Comparison of ENCODE assay signal across 8 cellular contexts in genomic region chr9:129414377-129415021, GRCh38.
DNase-seq lines count a peak whose midpoint lies in the region; ATAC-seq, FAIRE-seq and TF ChIP-seq lines count a peak whose summit lies in the region.

No MANE protein-coding gene starts in this region.

- H3K4me3 Mint-ChIP-seq in astrocyte (ENCODE audit: unreplicated experiment) = peak overlapping the region; percentile 78

- H3K9me3 ChIP-seq in OCI-LY7 (ENCODE audit: low read length) (no peaks in the 10 kb centered on the region), astrocyte (ENCODE audit: insufficient read depth, low read depth, low read length) (peaks cover 3% of the 10 kb centered on the region), iPS-18a (ENCODE audit: control insufficient read depth, low read depth, low read length) (no peaks in the 10 kb centered on the region), small intestine (ENCODE audit: control insufficient read depth, low read depth) (no peaks in the 10 kb centered on the region)

- H3K9me2 ChIP-seq in OCI-LY7 (ENCODE audit: insufficient read depth, low read length) = no peaks in the 10 kb centered on the region

- no TSS peak for BruUV-seq in OCI-LY7 (replicated peaks; lab: Mats Ljungman, UMichigan)

- H3K36me3 ChIP-seq in OCI-LY7 (ENCODE audit: insufficient read depth, low read length) = no peaks in the 10 kb centered on the region
- no peaks in the 10 kb centered on the region for H3K36me3 ChIP-seq in astrocyte (ENCODE audit: insufficient read depth, low read length)
- no peaks in the 10 kb centered on the region for H3K36me3 ChIP-seq in iPS-18a (ENCODE audit: control insufficient read depth, low read depth, low read length)
- no peaks in the 10 kb centered on the region for H3K36me3 ChIP-seq in small intestine (ENCODE audit: control insufficient read depth in 2 of 2, insufficient read depth in 2 of 2, low read length in 2 of 2)

- H3K27me3 Mint-ChIP-seq in astrocyte (ENCODE audit: low read depth, unreplicated experiment) = peaks cover 1% of the 10 kb centered on the region

- no peak for ATAC-seq in HG02610 (IDR thresholded peaks at IDR 0.05; ENCODE audit: unreplicated experiment)
- no peak for ATAC-seq in GM21717 (IDR thresholded peaks at IDR 0.05; ENCODE audit: unreplicated experiment)

- peaks cover 51% of the 10 kb centered on the region for H3K4me1 ChIP-seq in OCI-LY7 (ENCODE audit: insufficient read depth, low read length, poor library complexity, severe bottlenecking)
- H3K4me1 ChIP-seq in astrocyte (ENCODE audit: insufficient read depth, low read length) = peaks cover 19% of the 10 kb centered on the region
- H3K4me1 ChIP-seq in iPS-18a (ENCODE audit: control insufficient read depth, low read depth, low read length) = peaks cover 17% of the 10 kb centered on the region
- peaks cover 7 to 8% of the 10 kb centered on the region in 2 donors for H3K4me1 ChIP-seq in small intestine (ENCODE audit: control insufficient read depth in 2 of 2, insufficient read depth in 1 of 2, low read depth in 1 of 2, low read length in 1 of 2)

- no peaks in the 10 kb centered on the region for H3K36me3 Mint-ChIP-seq in astrocyte (ENCODE audit: low read depth, unreplicated experiment)

- TF ChIP-seq CTCF in OCI-LY7 (conservative IDR thresholded peaks at IDR 0.05; ENCODE audit: low read length) (no peak), astrocyte (IDR thresholded peaks at IDR 0.05; ENCODE audit: insufficient read depth, low read depth, low read length) (no peak)

- H3K4me2 ChIP-seq in OCI-LY7 (ENCODE audit: low read length) = peak overlapping the region; percentile 79
- H3K4me2 ChIP-seq in astrocyte (ENCODE audit: low read length) = peak overlapping the region; percentile 86

- H3K27ac Mint-ChIP-seq in astrocyte (ENCODE audit: unreplicated experiment) = peak overlapping the region; percentile 98

- H4K20me1 ChIP-seq in OCI-LY7 (ENCODE audit: insufficient read depth, low read length) (no peaks in the 10 kb centered on the region), astrocyte (ENCODE audit: insufficient read depth, low read length) (no peaks in the 10 kb centered on the region)

- H3K79me2 ChIP-seq in OCI-LY7 (ENCODE audit: insufficient read depth, low read depth, low read length) (no peaks in the 10 kb centered on the region), astrocyte (ENCODE audit: insufficient read depth, low read length) (no peaks in the 10 kb centered on the region)

- peak; percentile 17 for DNase-seq in EL
- DNase-seq in OCI-LY7 (ENCODE audit: low spot score) = peak; percentile 23
- peak; percentile 23 for DNase-seq in astrocyte (ENCODE audit: low read depth)
- no peak for DNase-seq in small intestine
- DNase-seq in NCI-H146 treated with DMSO at 0.1 percent for 48 hours (lab: John Stamatoyannopoulos, UW; ENCODE audit: unreplicated experiment) = no peak

- intact Hi-C loops in OCI-LY7 (cut with micrococcal nuclease; ENCODE audit: unreplicated experiment) = no loop called here

- POLR2A ChIA-PET in OCI-LY7 (lab: Charles Lee) = no interaction called here

- H3K9ac ChIP-seq in astrocyte (ENCODE audit: low read length) (peak overlapping the region; percentile 94), iPS-18a (ENCODE audit: low read length) (peak overlapping the region; percentile 78)

- FAIRE-seq in astrocyte (lab: Jason Lieb, UNC) (no peak), small intestine (lab: Jason Lieb, UNC) (no peak)

- 30 to 33% (median 31%) methylated on average over 32 of the region's 32 CpGs for WGBS in small intestine, 3 donors

- H3K9me3 Mint-ChIP-seq in astrocyte (ENCODE audit: unreplicated experiment) = no peaks in the 10 kb centered on the region

- CTCF ChIA-PET in OCI-LY7 (lab: Charles Lee; ENCODE audit: unreplicated experiment) = no interaction called here

- H3K4me1 Mint-ChIP-seq in astrocyte (ENCODE audit: low read depth, unreplicated experiment) = peaks cover 14% of the 10 kb centered on the region

- peak overlapping the region; percentile 71 for H3K4me3 ChIP-seq in OCI-LY7 (ENCODE audit: low read depth, low read length, poor library complexity, severe bottlenecking)
- H3K4me3 ChIP-seq in astrocyte (ENCODE audit: insufficient read depth, low read depth, low read length) = no peak overlapping the region
- peak overlapping the region; percentile 51 for H3K4me3 ChIP-seq in iPS-18a (ENCODE audit: low read length)
- peak overlapping the region; percentile 57 to 59 for H3K4me3 ChIP-seq in small intestine (ENCODE audit: low read depth in 1 of 2, low read length in 2 of 2)

- H3K27ac ChIP-seq in OCI-LY7 (ENCODE audit: low read depth, low read length, poor library complexity, severe bottlenecking) (peak overlapping the region; percentile 91), astrocyte (ENCODE audit: low read depth, low read length) (peak overlapping the region; percentile 99), iPS-18a (ENCODE audit: low read length) (peak overlapping the region; percentile 82), small intestine (ENCODE audit: low read depth in 1 of 2, low read length in 1 of 2) (peak overlapping the region; percentile 80 to 98)

- H3K27me3 ChIP-seq in astrocyte (ENCODE audit: insufficient read depth, low read length) (no peaks in the 10 kb centered on the region), iPS-18a (ENCODE audit: control insufficient read depth, insufficient read depth, low read length) (no peaks in the 10 kb centered on the region), small intestine (ENCODE audit: control insufficient read depth in 2 of 2, insufficient read depth in 2 of 2, low read length in 2 of 2) (no peaks in the 10 kb centered on the region)

- H2AFZ ChIP-seq in OCI-LY7 (ENCODE audit: low read length) (peak overlapping the region; percentile 54; the same call in 1 of the 2 replicates), astrocyte (ENCODE audit: low read depth, low read length) (peak overlapping the region; percentile 82)

Comparison
In these comparisons a context has a peak if more than half of its experiments do, and no peak if none do; other contexts are left out.
1. DNase-seq: peak in EL (single experiment), OCI-LY7 (single experiment) and astrocyte (single experiment); none in small intestine (single experiment) and NCI-H146 treated with DMSO at 0.1 percent for 48 hours (single experiment).
2. Peak in every context shown above with its lines, with median percentiles within 50 percentile points of each other: H3K27ac ChIP-seq.